In genomic region chr1:97529600-97529999, GRCh38 we compare ENCODE assay signal across 30 cellular contexts.
"Had no signal": no experiment of that assay in that cellular context is flagged by ENCODE, and none has a peak within 500 bp of the region (broad histone marks: within the 10 kb centered on the region; RNA-seq: fewer than 3 reads in every experiment).

No MANE protein-coding gene starts in this region.

- H3K27me3 Mint-ChIP-seq: activated CD4-positive, alpha-beta memory T cell treated with anti-CD3 and anti-CD28 coated beads, Interleukin-2, amount 10 ng/mL, durations not matched to agents 7 days and 5 days; activated CD4-positive, alpha-beta T cell treated with anti-CD3 and anti-CD28 coated beads, Interleukin-2, amount 10 ng/mL, durations not matched to agents 7 days and 5 days; activated CD8-positive, alpha-beta memory T cell treated with anti-CD3 and anti-CD28 coated beads, Interleukin-2, amount 10 ng/mL, durations not matched to agents 7 days and 5 days; activated naive CD8-positive, alpha-beta T cell; brain; effector memory CD8-positive, alpha-beta T cell had no signal

- H3K27ac ChIP-seq: ascending aorta, breast epithelium, cardiac muscle cell, esophagus muscularis mucosa, foreskin keratinocyte, gastrocnemius medialis, heart right ventricle, hepatocyte had no signal

- H3K4me3 Mint-ChIP-seq: activated CD4-positive, alpha-beta memory T cell treated with anti-CD3 and anti-CD28 coated beads, Interleukin-2, amount 10 ng/mL, durations not matched to agents 7 days and 5 days; activated CD4-positive, alpha-beta T cell treated with anti-CD3 and anti-CD28 coated beads, Interleukin-2, amount 10 ng/mL, durations not matched to agents 7 days and 5 days; activated CD8-positive, alpha-beta memory T cell treated with anti-CD3 and anti-CD28 coated beads, Interleukin-2, amount 10 ng/mL, durations not matched to agents 7 days and 5 days; activated naive CD8-positive, alpha-beta T cell; activated T-helper 1 cell treated with anti-CD3 and anti-CD28 coated beads, Interleukin-12 subunit alpha, Interleukin-12 subunit beta, Interleukin-2, Interleukin-4 antibody, amounts not matched to agents 30 ng/mL and 10 ng/mL and 1 ng/mL, durations not matched to agents 14 hours and 24 hours and 36 hours; brain; effector memory CD8-positive, alpha-beta T cell had no signal

- H3K4me3 ChIP-seq: ascending aorta, breast epithelium, cardiac muscle cell, esophagus muscularis mucosa, gastrocnemius medialis, heart right ventricle, hepatocyte had no signal

- H3K36me3 ChIP-seq: ascending aorta, breast epithelium, cardiac muscle cell, esophagus muscularis mucosa, gastrocnemius medialis, heart right ventricle had no signal

- H3K27me3 ChIP-seq: ascending aorta, breast epithelium, cardiac muscle cell, esophagus muscularis mucosa, foreskin keratinocyte, gastrocnemius medialis, heart right ventricle, hepatocyte had no signal

- H3K36me3 Mint-ChIP-seq: activated CD8-positive, alpha-beta memory T cell treated with anti-CD3 and anti-CD28 coated beads, Interleukin-2, amount 10 ng/mL, durations not matched to agents 7 days and 5 days; brain had no signal

- H3K9me3 ChIP-seq: ascending aorta, breast epithelium, esophagus muscularis mucosa, gastrocnemius medialis, heart right ventricle had no signal

- DNase-seq: activated CD4-positive, alpha-beta memory T cell treated with anti-CD3 and anti-CD28 coated beads, Interleukin-2, amount 10 ng/mL, durations not matched to agents 7 days and 5 days; activated CD4-positive, alpha-beta T cell treated with anti-CD3 and anti-CD28 coated beads for 1 hour; activated CD4-positive, alpha-beta T cell treated with anti-CD3 and anti-CD28 coated beads for 4 hours; activated CD4-positive, alpha-beta T cell treated with anti-CD3 and anti-CD28 coated beads, Interleukin-2, amount 10 ng/mL, durations not matched to agents 7 days and 5 days; activated CD4-positive, alpha-beta T cell treated with anti-CD3 and anti-CD28 coated beads, Interleukin-2, amount 50 U/mL, for 4 hours; activated CD8-positive, alpha-beta memory T cell treated with anti-CD3 and anti-CD28 coated beads, Interleukin-2, amount 10 ng/mL, durations not matched to agents 7 days and 5 days; activated CD8-positive, alpha-beta memory T cell treated with anti-CD3 and anti-CD28 coated beads, Interleukin-2, amount 50 U/mL, for 4 hours; activated effector memory CD4-positive, alpha-beta T cell treated with anti-CD3 and anti-CD28 coated beads, Interleukin-2, amount 50 U/mL, for 16 hours; activated naive CD4-positive, alpha-beta T cell treated with anti-CD3 and anti-CD28 coated beads, Interleukin-2, amount 50 U/mL, for 16 hours; activated T-cell treated with anti-CD3 and anti-CD28 coated beads, Interleukin-2, amount 50 U/mL, for 1 hour; activated T-cell treated with anti-CD3 and anti-CD28 coated beads, Interleukin-2, amount 50 U/mL, for 48 hours; cortex of kidney; dermis blood vessel endothelial cell; effector CD4-positive, alpha-beta T cell; effector memory CD8-positive, alpha-beta T cell; erythroblast; foreskin keratinocyte; gastrocnemius medialis; heart right ventricle; T-helper 2 cell had no signal

- H3K79me2 ChIP-seq: hepatocyte had no signal

- H3K4me2 ChIP-seq: hepatocyte had no signal

- H3K4me1 Mint-ChIP-seq: activated CD4-positive, alpha-beta memory T cell treated with anti-CD3 and anti-CD28 coated beads, Interleukin-2, amount 10 ng/mL, durations not matched to agents 7 days and 5 days; activated CD4-positive, alpha-beta T cell treated with anti-CD3 and anti-CD28 coated beads, Interleukin-2, amount 10 ng/mL, durations not matched to agents 7 days and 5 days; activated CD8-positive, alpha-beta memory T cell treated with anti-CD3 and anti-CD28 coated beads, Interleukin-2, amount 10 ng/mL, durations not matched to agents 7 days and 5 days; brain had no signal

- FAIRE-seq: colon had no signal

- H3K27ac Mint-ChIP-seq: activated CD4-positive, alpha-beta memory T cell treated with anti-CD3 and anti-CD28 coated beads, Interleukin-2, amount 10 ng/mL, durations not matched to agents 7 days and 5 days; activated CD4-positive, alpha-beta T cell treated with anti-CD3 and anti-CD28 coated beads, Interleukin-2, amount 10 ng/mL, durations not matched to agents 7 days and 5 days; activated CD8-positive, alpha-beta memory T cell treated with anti-CD3 and anti-CD28 coated beads, Interleukin-2, amount 10 ng/mL, durations not matched to agents 7 days and 5 days; activated naive CD8-positive, alpha-beta T cell; activated T-helper 1 cell treated with anti-CD3 and anti-CD28 coated beads, Interleukin-12 subunit alpha, Interleukin-12 subunit beta, Interleukin-2, Interleukin-4 antibody, amounts not matched to agents 30 ng/mL and 10 ng/mL and 1 ng/mL, durations not matched to agents 14 hours and 24 hours and 36 hours; activated T-helper 2 cell treated with anti-CD3 and anti-CD28 coated beads, Interferon-gamma antibody, Interleukin-2, Interleukin-4, amounts not matched to agents 10 μg/mL and 5 μg/mL and 100 μg/mL, durations not matched to agents 14 hours and 24 hours and 36 hours; brain had no signal

- H3K4me1 ChIP-seq: ascending aorta, breast epithelium, esophagus muscularis mucosa, foreskin keratinocyte, gastrocnemius medialis, heart right ventricle had no signal

- H3K9me3 Mint-ChIP-seq: activated CD4-positive, alpha-beta memory T cell treated with anti-CD3 and anti-CD28 coated beads, Interleukin-2, amount 10 ng/mL, durations not matched to agents 7 days and 5 days; activated CD4-positive, alpha-beta T cell treated with anti-CD3 and anti-CD28 coated beads, Interleukin-2, amount 10 ng/mL, durations not matched to agents 7 days and 5 days; activated T-helper 1 cell treated with anti-CD3 and anti-CD28 coated beads, Interleukin-12 subunit alpha, Interleukin-12 subunit beta, Interleukin-2, Interleukin-4 antibody, amounts not matched to agents 30 ng/mL and 10 ng/mL and 1 ng/mL, durations not matched to agents 14 hours and 24 hours and 36 hours; activated T-helper 2 cell treated with anti-CD3 and anti-CD28 coated beads, Interferon-gamma antibody, Interleukin-2, Interleukin-4, amounts not matched to agents 10 μg/mL and 5 μg/mL and 100 μg/mL, durations not matched to agents 14 hours and 24 hours and 36 hours; brain; effector memory CD8-positive, alpha-beta T cell had no signal

- H2AFZ ChIP-seq: hepatocyte had no signal

- ATAC-seq: activated CD8-positive, alpha-beta memory T cell treated with anti-CD3 and anti-CD28 coated beads, Interleukin-2, amount 10 ng/mL, durations not matched to agents 7 days and 5 days; effector memory CD8-positive, alpha-beta T cell; foreskin keratinocyte; gastrocnemius medialis; heart right ventricle had no signal
